ENCODE assay signal across 15 cellular contexts in the genomic region with DNA sequence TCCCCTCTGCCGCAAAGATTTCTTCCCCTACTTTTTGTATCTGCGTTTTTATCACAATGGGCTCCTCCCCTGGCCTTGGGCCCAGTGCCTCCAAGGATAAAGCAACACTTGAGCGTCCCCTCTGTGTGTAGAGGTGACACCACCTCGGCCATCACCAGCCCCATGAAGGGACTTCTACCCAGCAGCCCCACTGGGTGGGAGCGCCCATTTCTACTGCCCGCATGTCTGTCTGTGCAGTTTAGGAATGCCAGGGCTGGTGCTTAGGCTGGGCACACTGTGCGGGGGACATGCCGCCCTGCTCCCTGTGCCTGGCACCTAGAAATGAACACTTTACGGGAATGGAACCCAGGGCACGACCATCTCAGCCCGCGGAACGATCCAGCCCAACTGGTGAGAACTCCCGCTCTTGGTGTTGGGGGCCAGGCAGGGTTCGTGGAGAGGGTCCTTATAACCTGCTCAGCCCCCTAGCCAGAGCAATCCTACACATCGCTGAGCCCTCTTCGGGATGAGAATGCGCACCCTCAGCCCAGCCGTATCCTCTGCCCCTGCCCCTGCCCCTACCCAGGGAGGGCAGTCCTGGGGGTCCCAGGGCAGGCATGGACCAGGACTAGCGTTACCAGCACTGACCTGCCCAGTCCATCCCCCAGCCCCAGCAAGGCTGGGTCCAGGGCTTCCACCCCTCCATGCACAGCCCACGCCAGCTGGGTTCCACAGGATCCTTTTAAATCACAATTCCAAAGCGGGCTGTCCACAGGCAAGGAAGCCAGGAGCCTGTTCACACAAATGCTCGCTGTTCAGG. TPM values are rescaled to one million over a fixed set of nuclear protein-coding genes. Genes with fewer than 3 reads are reported as not detected.
DNase-seq lines count a peak whose midpoint lies in the region; ATAC-seq, FAIRE-seq and TF ChIP-seq lines count a peak whose summit lies in the region.
"Had no signal": no experiment of that assay in that cellular context is flagged by ENCODE, and none has a peak within 500 bp of the region (broad histone marks: within the 10 kb centered on the region; RNA-seq: fewer than 3 reads in every experiment).

No MANE protein-coding gene starts in this region.

- dilution Hi-C loops in IMR-90 (cut with HindIII; ENCODE audit: low sequenced_read_pairs, unreplicated experiment) = no loop called here

- peaks cover 3% of the 10 kb centered on the region for H3K9me3 Mint-ChIP-seq in astrocyte (ENCODE audit: unreplicated experiment)
- H3K9me3 Mint-ChIP-seq in mesothelial cell of epicardium = peaks cover 5% of the 10 kb centered on the region
- H3K9me3 Mint-ChIP-seq in CD8-positive, alpha-beta T cell = no peaks in the 10 kb centered on the region
- H3K9me3 Mint-ChIP-seq: CD4-positive, CD25-positive, alpha-beta regulatory T cell; central memory CD8-positive, alpha-beta T cell; stimulated activated effector memory CD8-positive, alpha-beta T cell treated with anti-CD3 and anti-CD28 coated beads, Interleukin-12 subunit alpha, Interleukin-12 subunit beta, amount 100 ng/mL, for 72 hours had no signal

- H3K27me3 ChIP-seq in IMR-90 (ENCODE audit: control insufficient read depth, insufficient read depth, low read length) (peaks cover 2% of the 10 kb centered on the region; the same call in 1 of the 2 replicates), astrocyte (ENCODE audit: insufficient read depth, low read length) (no peaks in the 10 kb centered on the region), thyroid gland (no peaks in the 10 kb centered on the region)
- no peaks in the 10 kb centered on the region for H3K27me3 ChIP-seq in CD8-positive, alpha-beta T cell (ENCODE audit: insufficient read depth, low read length)

- peak overlapping the region; percentile 18 for H3K4me2 ChIP-seq in IMR-90 (ENCODE audit: low read depth, low read length)
- H3K4me2 ChIP-seq in astrocyte (ENCODE audit: low read length) = peak overlapping the region; percentile 68

- no peaks in the 10 kb centered on the region for H3K79me2 ChIP-seq in astrocyte (ENCODE audit: insufficient read depth, low read length)
- H3K79me2 ChIP-seq: parathyroid adenoma had no signal

- H3K9me3 ChIP-seq in IMR-90 (ENCODE audit: control insufficient read depth, insufficient read depth, low read length) = peaks cover 3% of the 10 kb centered on the region
- peaks cover under 1% of the 10 kb centered on the region for H3K9me3 ChIP-seq in astrocyte (ENCODE audit: insufficient read depth, low read depth, low read length)
- no peaks in the 10 kb centered on the region for H3K9me3 ChIP-seq in thyroid gland
- H3K9me3 ChIP-seq in CD8-positive, alpha-beta T cell (ENCODE audit: low read length) = no peaks in the 10 kb centered on the region

- no peak for TF ChIP-seq RAD21 in IMR-90 (IDR thresholded peaks at IDR 0.05; ENCODE audit: low read length)

- H4K20me1 ChIP-seq in IMR-90 (ENCODE audit: insufficient read depth, low read length) (peaks cover 5% of the 10 kb centered on the region; the same call in 1 of the 2 replicates), astrocyte (ENCODE audit: insufficient read depth, low read length) (no peaks in the 10 kb centered on the region)

- no peak overlapping the region for H3K56ac ChIP-seq in IMR-90 (ENCODE audit: extremely low read depth, insufficient read depth, low read length)

- in situ Hi-C loops in IMR-90 (cut with MboI; ENCODE audit: low sequenced_read_pairs) = no loop called here

- H3K27ac Mint-ChIP-seq in astrocyte (ENCODE audit: unreplicated experiment) = no peak overlapping the region
- H3K27ac Mint-ChIP-seq in mesothelial cell of epicardium = peak overlapping the region; percentile 99
- no peak overlapping the region for H3K27ac Mint-ChIP-seq in CD8-positive, alpha-beta T cell

- H2BK20ac ChIP-seq in IMR-90 (ENCODE audit: low read depth, low read length) = peak overlapping the region; percentile 61

- H3K4me1 ChIP-seq in IMR-90 (ENCODE audit: control insufficient read depth, insufficient read depth, low read length) (peaks cover 39% of the 10 kb centered on the region), astrocyte (ENCODE audit: insufficient read depth, low read length) (peaks cover 39% of the 10 kb centered on the region), thyroid gland (peaks cover 54 to 69% of the 10 kb centered on the region in 2 donors)
- H3K4me1 ChIP-seq in CD8-positive, alpha-beta T cell (ENCODE audit: insufficient read depth, low read length) = peaks cover 55% of the 10 kb centered on the region

- peak overlapping the region; percentile 95 for H2BK120ac ChIP-seq in IMR-90 (ENCODE audit: low read depth, low read length)

- H3K36me3 ChIP-seq in IMR-90 (ENCODE audit: control insufficient read depth, insufficient read depth, low read length) = no peaks in the 10 kb centered on the region
- H3K36me3 ChIP-seq in astrocyte (ENCODE audit: insufficient read depth, low read length) = no peaks in the 10 kb centered on the region
- H3K36me3 ChIP-seq in thyroid gland = no peaks in the 10 kb centered on the region
- no peaks in the 10 kb centered on the region for H3K36me3 ChIP-seq in CD8-positive, alpha-beta T cell (ENCODE audit: insufficient read depth, low read length)

- CTCF ChIA-PET in IMR-90 (lab: Yijun Ruan, JAX) = no interaction called here
- CTCF ChIA-PET in CD8-positive, alpha-beta T cell (lab: Charles Lee) = interaction anchor here (0.8 to 3.5 kb wide), 2 partner anchors 22 to 59 kb away, joined by 3 to 18 read pairs; no protein-coding TSS in a partner anchor

- TF ChIP-seq CTCF in IMR-90 (conservative IDR thresholded peaks at IDR 0.05; ENCODE audit: low read depth, low read length) = no peak
- no peak for TF ChIP-seq CTCF in astrocyte (IDR thresholded peaks at IDR 0.05; ENCODE audit: insufficient read depth, low read depth, low read length)
- no peak for TF ChIP-seq CTCF in mesothelial cell of epicardium (IDR thresholded peaks at IDR 0.05; ENCODE audit: unreplicated experiment)
- no peak for TF ChIP-seq CTCF in thyroid gland (IDR thresholded peaks at IDR 0.05)
- no peak for TF ChIP-seq CTCF in CD8-positive, alpha-beta T cell (IDR thresholded peaks at IDR 0.05)

- H3K27ac ChIP-seq in IMR-90 (ENCODE audit: insufficient read depth, low read length) = peak overlapping the region; percentile 79
- H3K27ac ChIP-seq in astrocyte (ENCODE audit: low read depth, low read length) = peak overlapping the region; percentile 57
- H3K27ac ChIP-seq in thyroid gland = peak overlapping the region; percentile 85 to 93 (median 92)
- no peak overlapping the region for H3K27ac ChIP-seq in CD8-positive, alpha-beta T cell (ENCODE audit: low read depth, low read length)

- H3K9me1 ChIP-seq in IMR-90 (ENCODE audit: insufficient read depth, low read length) = peaks cover 13% of the 10 kb centered on the region

- H4K91ac ChIP-seq in IMR-90 (ENCODE audit: insufficient read depth, low read depth, low read length) = peak overlapping the region; percentile 94

- 83% methylated on average over 8 of the region's 23 CpGs; no CpG with 5 or more reads in 1 of the 2 experiments for WGBS in IMR-90 (ENCODE audit: extremely low coverage in 2 of 2, insufficient read length in 1 of 2), 2 experiments
- 54 to 77% methylated on average over 11 to 20 of the region's 23 CpGs for WGBS in thyroid gland, 2 donors

- H3K27me3 Mint-ChIP-seq in astrocyte (ENCODE audit: low read depth, unreplicated experiment) = peaks cover 24% of the 10 kb centered on the region
- H3K27me3 Mint-ChIP-seq in mesothelial cell of epicardium (ENCODE audit: low read depth) = no peaks in the 10 kb centered on the region
- no peaks in the 10 kb centered on the region for H3K27me3 Mint-ChIP-seq in CD8-positive, alpha-beta T cell (ENCODE audit: low read depth)

- H3K4ac ChIP-seq in IMR-90 (ENCODE audit: low read depth, low read length) = peak overlapping the region; percentile 92

- H3K4me3 Mint-ChIP-seq in astrocyte (ENCODE audit: unreplicated experiment) (no peak overlapping the region), mesothelial cell of epicardium (peak overlapping the region; percentile 16)
- no peak overlapping the region for H3K4me3 Mint-ChIP-seq in CD8-positive, alpha-beta T cell
- H3K4me3 Mint-ChIP-seq: central memory CD8-positive, alpha-beta T cell; stimulated activated effector memory CD8-positive, alpha-beta T cell treated with anti-CD3 and anti-CD28 coated beads, Interleukin-12 subunit alpha, Interleukin-12 subunit beta, amount 100 ng/mL, for 72 hours had no signal

- peak overlapping the region; percentile 83 for H4K5ac ChIP-seq in IMR-90 (ENCODE audit: low read depth, low read length)

- H2AFZ ChIP-seq in IMR-90 (replicated peaks; ENCODE audit: low read length, poor library complexity) = peak overlapping the region; percentile 78
- H2AFZ ChIP-seq in astrocyte (ENCODE audit: low read depth, low read length) = peak overlapping the region; percentile 39
- H2AFZ ChIP-seq: parathyroid adenoma had no signal

- H3K9ac ChIP-seq in IMR-90 (ENCODE audit: low read depth, low read length) (no peak overlapping the region), astrocyte (ENCODE audit: low read length) (no peak overlapping the region)
- H3K9ac ChIP-seq: parathyroid adenoma had no signal

- H4K8ac ChIP-seq in IMR-90 (ENCODE audit: low read depth in 2 of 2, low read length in 2 of 2) = peak overlapping the region; percentile 61 to 74

- intact Hi-C loops in IMR-90 (cut with micrococcal nuclease) (loop anchor here (5.0 kb wide), 1 partner anchor 60 kb away; no protein-coding TSS in a partner anchor), thyroid gland (cut with DNase I) (no loop called here)
- intact Hi-C loops in CD8-positive, alpha-beta T cell (cut with DNase I, micrococcal nuclease) = no loop called here

- BruUV-seq in IMR-90 (replicated peaks; lab: Mats Ljungman, UMichigan) = no TSS peak

- DNase-seq in IMR-90 (no peak), astrocyte (ENCODE audit: low read depth) (no peak), mesothelial cell of epicardium (ENCODE audit: low spot score in 2 of 2, unreplicated experiment in 2 of 2) (no peak), thyroid gland (peak in 1 of 2 donors; percentile 45)
- no peak for DNase-seq in CD8-positive, alpha-beta T cell
- DNase-seq: activated CD4-positive, alpha-beta T cell treated with anti-CD3 and anti-CD28 coated beads, Interleukin-2, amount 50 U/mL, for 1 hour; activated gamma-delta T cell treated with Interleukin-2 at 50 U/mL for 16 hours; CD4-positive, CD25-positive, alpha-beta regulatory T cell had no signal

- TF ChIP-seq POLR2A in IMR-90 (IDR thresholded peaks at IDR 0.05; ENCODE audit: low read depth, low read length) = no peak
- no peak for TF ChIP-seq POLR2A in thyroid gland (IDR thresholded peaks at IDR 0.05)

- H3K18ac ChIP-seq in IMR-90 (ENCODE audit: low read depth, low read length) = peak overlapping the region; percentile 72

- H3K4me3 ChIP-seq in IMR-90 (ENCODE audit: insufficient read depth, low read depth, low read length) (no peak overlapping the region), astrocyte (ENCODE audit: insufficient read depth, low read depth, low read length) (no peak overlapping the region), thyroid gland (replicated peaks in 1 of 3) (no peak overlapping the region)
- H3K4me3 ChIP-seq in CD8-positive, alpha-beta T cell (ENCODE audit: low read depth, low read length) = no peak overlapping the region

- peaks cover 1% of the 10 kb centered on the region for H3K36me3 Mint-ChIP-seq in astrocyte (ENCODE audit: low read depth, unreplicated experiment)
- peaks cover 3% of the 10 kb centered on the region for H3K36me3 Mint-ChIP-seq in mesothelial cell of epicardium
- no peaks in the 10 kb centered on the region for H3K36me3 Mint-ChIP-seq in CD8-positive, alpha-beta T cell
- H3K36me3 Mint-ChIP-seq: CD4-positive, CD25-positive, alpha-beta regulatory T cell; stimulated activated effector memory CD8-positive, alpha-beta T cell treated with anti-CD3 and anti-CD28 coated beads, Interleukin-12 subunit alpha, Interleukin-12 subunit beta, amount 100 ng/mL, for 72 hours had no signal

- H3K14ac ChIP-seq in IMR-90 (replicated peaks; ENCODE audit: low read depth, low read length) = peak overlapping the region; percentile 69

- peaks cover 28% of the 10 kb centered on the region for H3K4me1 Mint-ChIP-seq in astrocyte (ENCODE audit: low read depth, unreplicated experiment)
- H3K4me1 Mint-ChIP-seq in mesothelial cell of epicardium = peaks cover 71% of the 10 kb centered on the region
- H3K4me1 Mint-ChIP-seq in CD8-positive, alpha-beta T cell (ENCODE audit: low read depth) = peaks cover 44% of the 10 kb centered on the region

- FAIRE-seq in astrocyte (lab: Jason Lieb, UNC) = no peak

- peak overlapping the region; percentile 64 for H2BK5ac ChIP-seq in IMR-90 (ENCODE audit: low read depth, low read length, poor library complexity, severe bottlenecking)

- POLR2A ChIA-PET in IMR-90 (lab: Charles Lee; ENCODE audit: unreplicated experiment) = no interaction called here
- POLR2A ChIA-PET in CD8-positive, alpha-beta T cell (lab: Charles Lee) = no interaction called here

- peak overlapping the region; percentile 93 for H2AK5ac ChIP-seq in IMR-90 (ENCODE audit: low read depth, low read length)

- 0 out of 2 replicates have a peak overlapping the region, but pooled peaks have one; percentile 54 for H3K23ac ChIP-seq in IMR-90 (ENCODE audit: low read depth, low read length)

- H2BK15ac ChIP-seq in IMR-90 (ENCODE audit: low read depth, low read length) = peak overlapping the region; percentile 90; the same call in 2 of the 3 replicates

- H3K79me1 ChIP-seq in IMR-90 (ENCODE audit: low read depth in 1 of 2, low read length in 2 of 2) = no peaks in the 10 kb centered on the region; a peak in 1 of 4 replicates

- peak; percentile 5 for ATAC-seq in IMR-90 (ENCODE audit: low read depth)
- no peak for ATAC-seq in GM19463 (IDR thresholded peaks at IDR 0.05; ENCODE audit: unreplicated experiment)
- no peak for ATAC-seq in CD8-positive, alpha-beta T cell
- ATAC-seq in HG02852 (IDR thresholded peaks at IDR 0.05; ENCODE audit: unreplicated experiment) = no peak
- ATAC-seq: esophagus mucosa; stimulated activated effector memory CD8-positive, alpha-beta T cell treated with anti-CD3 and anti-CD28 coated beads, Interleukin-12 subunit alpha, Interleukin-12 subunit beta, amount 100 ng/mL, for 72 hours had no signal

- H2AK9ac ChIP-seq in IMR-90 (replicated peaks; ENCODE audit: low read depth, low read length, poor library complexity) = peak overlapping the region; percentile 86

RNA-seq across cellular contexts. Expression of a gene that starts 12.8 kb away (rescaled TPM):
- total RNA-seq in IMR-90 (2012; rRNA removed) = not detected in 2 replicates
- not detected in 2 replicates for polyA plus RNA-seq in IMR-90 (2012; rRNA removed)
- not detected in 2 replicates for polyA plus RNA-seq in IMR-90 (2012; cell fraction: cytosol; rRNA removed)
- polyA plus RNA-seq in IMR-90 (2012; cell fraction: nucleus; rRNA removed; ENCODE audit: low replicate concordance) = 0.12 and 0.14 TPM in 2 replicates
- total RNA-seq in astrocyte = not detected in 2 replicates
- 9.4 to 12.2 TPM (median 10.5 TPM) in 3 replicates for total RNA-seq in mesothelial cell of epicardium
- total RNA-seq in thyroid gland = 10 to 100 TPM; 16.4 to 45.5 (median 24.5) TPM
- not detected for total RNA-seq in CD8-positive, alpha-beta T cell
- total RNA-seq: esophagus mucosa; T-helper 2 cell treated with Interferon-gamma antibody and Interleukin-4, amounts not matched to agents 100 ng/mL and 5 ng/mL, for 36 hours had no signal

RNA-seq across cellular contexts. Expression of a gene that starts 17.3 kb away (rescaled TPM):
- total RNA-seq in IMR-90 (2012; rRNA removed) = not detected in 2 replicates
- polyA plus RNA-seq in IMR-90 (2012; rRNA removed) = not detected in 2 replicates
- polyA plus RNA-seq in IMR-90 (2012; cell fraction: cytosol; rRNA removed) = 0.11 TPM in 1 of 2 replicates, not detected in the other
- 0.39 and 0.52 TPM in 2 replicates for polyA plus RNA-seq in IMR-90 (2012; cell fraction: nucleus; rRNA removed; ENCODE audit: low replicate concordance)
- total RNA-seq in astrocyte = 2.5 and 3.6 TPM in 2 replicates
- total RNA-seq in mesothelial cell of epicardium = 259 to 274 TPM (median 266 TPM) in 3 replicates
- total RNA-seq in thyroid gland = 100 to 1,000 TPM in 3 of 4 donors, 10 to 100 TPM in 1; 99.5 to 203 (median 142) TPM
- 1 to 10 TPM; 5.7 to 6.5 TPM for total RNA-seq in CD8-positive, alpha-beta T cell
- total RNA-seq: T-helper 2 cell treated with Interferon-gamma antibody and Interleukin-4, amounts not matched to agents 100 ng/mL and 5 ng/mL, for 36 hours had no signal

Comparison
In these comparisons a context has a peak if more than half of its experiments do, and no peak if none do; other contexts are left out.
1. RNA of a gene that starts 17.3 kb away (total RNA-seq): 259 to 274 TPM in mesothelial cell of epicardium and 99.5 to 203 TPM in thyroid gland; 5.7 to 6.5 TPM in CD8-positive, alpha-beta T cell, 2.5 to 3.6 TPM in astrocyte and not detected in IMR-90; every median in the first group is over 10 times any median in the second.